ENCODE assay signal across 8 cellular contexts in the genomic region with DNA sequence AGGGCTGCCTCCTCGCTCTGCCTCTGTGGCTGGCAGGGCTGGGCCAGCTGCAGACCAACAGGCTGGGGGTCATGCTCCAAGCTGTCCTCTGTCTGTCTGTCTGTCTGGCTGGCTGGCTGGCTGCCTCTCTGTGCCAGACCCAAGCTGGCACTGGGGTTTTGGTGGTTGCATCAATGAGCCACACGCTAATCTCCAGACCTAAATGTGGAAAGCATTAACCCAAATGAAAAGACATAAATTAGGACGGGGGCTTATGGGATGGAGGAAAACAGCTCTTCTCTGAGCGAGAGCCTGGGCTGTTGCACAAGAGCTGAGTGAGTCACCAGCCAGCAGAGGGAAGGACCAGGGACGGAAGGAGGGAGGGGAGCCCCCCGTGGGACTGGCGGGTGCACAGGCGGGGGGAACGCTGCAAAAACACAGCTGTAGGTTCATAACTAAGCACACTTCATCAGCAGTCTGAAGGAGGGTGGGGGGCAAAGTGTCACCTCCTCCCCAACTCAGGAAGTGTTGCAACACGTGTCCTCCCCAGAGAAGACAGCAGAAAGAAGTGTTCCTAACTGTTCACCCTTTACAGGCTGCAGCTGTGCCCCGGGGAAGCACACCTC.
DNase-seq lines count a peak whose midpoint lies in the region; ATAC-seq and TF ChIP-seq lines count a peak whose summit lies in the region.

No MANE protein-coding gene starts in this region.

- peak overlapping the region; percentile 81 to 96 (median 89) for H3K27ac Mint-ChIP-seq in CD4-positive, alpha-beta memory T cell

- intact Hi-C loops in CD4-positive, alpha-beta memory T cell (cut with micrococcal nuclease) = no loop called here

- H3K9me3 Mint-ChIP-seq in CD4-positive, alpha-beta memory T cell = peaks cover 0 to 2% (median 0%) of the 10 kb centered on the region in 8 donors

- in situ Hi-C loops in SK-MEL-5 (cut with HindIII; ENCODE audit: low pct_unique_long_range_greater_than_20kb, low sequenced_read_pairs) = no loop called here

- peak overlapping the region in 2 of 3 donors; percentile 25 to 38 for H3K9ac ChIP-seq in skeletal muscle tissue (ENCODE audit: low read depth in 1 of 3, low read length in 3 of 3)

- CTCF ChIA-PET in CD4-positive, alpha-beta memory T cell (lab: Charles Lee; ENCODE audit: partially characterized antibody) = no interaction called here

- H4K20me1 ChIP-seq in hepatocyte (ENCODE audit: insufficient read depth, poor library complexity, severe bottlenecking) = no peaks in the 10 kb centered on the region

- H3K36me3 ChIP-seq in CD4-positive, alpha-beta memory T cell (ENCODE audit: insufficient read depth, low read length) = no peaks in the 10 kb centered on the region
- H3K36me3 ChIP-seq in hepatocyte (replicated peaks; ENCODE audit: insufficient read depth, low read depth) = no peaks in the 10 kb centered on the region
- H3K36me3 ChIP-seq in skeletal muscle tissue (ENCODE audit: control insufficient read depth in 3 of 3, insufficient read depth in 3 of 3, low read length in 3 of 3) = no peaks in the 10 kb centered on the region

- H3K79me2 ChIP-seq in hepatocyte = peaks cover 28% of the 10 kb centered on the region

- no peaks in the 10 kb centered on the region for H3K27me3 ChIP-seq in CD4-positive, alpha-beta memory T cell (ENCODE audit: insufficient read depth, low read length)
- no peaks in the 10 kb centered on the region for H3K27me3 ChIP-seq in hepatocyte
- H3K27me3 ChIP-seq in skeletal muscle tissue (ENCODE audit: control insufficient read depth in 3 of 3, insufficient read depth in 3 of 3, low read length in 3 of 3) = peaks cover 0 to 10% (median 10%) of the 10 kb centered on the region in 3 donors

- peak; percentile 57 to 85 (median 64) for DNase-seq in CD4-positive, alpha-beta memory T cell
- peak; percentile 45 for DNase-seq in SK-MEL-5 (ENCODE audit: low read depth, low spot score)
- peak; percentile 100 for DNase-seq in amniotic epithelial cell (ENCODE audit: low read depth)
- peak; percentile 91 for DNase-seq in hepatocyte (ENCODE audit: low spot score)
- DNase-seq in GM10266 (ENCODE audit: extremely low spot score) = no peak

- H3K4me3 ChIP-seq in CD4-positive, alpha-beta memory T cell (ENCODE audit: low read length in 2 of 2) = no peak overlapping the region
- H3K4me3 ChIP-seq in hepatocyte (no peak overlapping the region), skeletal muscle tissue (ENCODE audit: low read length in 3 of 3) (peak overlapping the region in 2 of 3 donors; percentile 14 to 22)

- ATAC-seq in HG02759 (IDR thresholded peaks at IDR 0.05; ENCODE audit: unreplicated experiment) (peak; percentile 61), GM18873 (IDR thresholded peaks at IDR 0.05; ENCODE audit: low FRiP score, unreplicated experiment) (no peak)

- H3K9me2 ChIP-seq in hepatocyte (replicated peaks; ENCODE audit: insufficient read depth) = no peaks in the 10 kb centered on the region

- TF ChIP-seq CTCF in hepatocyte (IDR thresholded peaks at IDR 0.05; ENCODE audit: poor library complexity) (no peak), GM10266 (IDR thresholded peaks at IDR 0.05; ENCODE audit: control insufficient read depth, insufficient read depth, low read depth, missing control alignments) (no peak)

- H3K4me3 Mint-ChIP-seq in CD4-positive, alpha-beta memory T cell = peak overlapping the region in 7 of 8 donors; percentile 43 to 78 (median 68)

- peak overlapping the region; percentile 58 for H3K4me2 ChIP-seq in hepatocyte

- H3K4me1 ChIP-seq in CD4-positive, alpha-beta memory T cell (ENCODE audit: insufficient read depth, low read length) = peaks cover 40% of the 10 kb centered on the region
- H3K4me1 ChIP-seq in hepatocyte (ENCODE audit: insufficient read depth) (peaks cover 42% of the 10 kb centered on the region), skeletal muscle tissue (ENCODE audit: control insufficient read depth in 3 of 3, insufficient read depth in 3 of 3, low read length in 3 of 3) (peaks cover 16 to 30% (median 27%) of the 10 kb centered on the region in 3 donors)

- peak overlapping the region; percentile 61 for H3K27ac ChIP-seq in CD4-positive, alpha-beta memory T cell (ENCODE audit: low read depth, low read length)
- H3K27ac ChIP-seq in hepatocyte (peak overlapping the region; percentile 95), skeletal muscle tissue (ENCODE audit: low read depth, low read length) (peak overlapping the region; percentile 90)

- POLR2A ChIA-PET in CD4-positive, alpha-beta memory T cell (lab: Charles Lee; ENCODE audit: partially characterized antibody) = interaction anchor here (1.6 kb wide), 1 partner anchor 112 kb away, joined by 5 read pairs; no protein-coding TSS in a partner anchor

- no peaks in the 10 kb centered on the region for H3K9me3 ChIP-seq in CD4-positive, alpha-beta memory T cell (ENCODE audit: control insufficient read depth in 1 of 2, low read length in 2 of 2)
- H3K9me3 ChIP-seq in hepatocyte (ENCODE audit: low read depth) (no peaks in the 10 kb centered on the region), skeletal muscle tissue (ENCODE audit: control insufficient read depth in 3 of 3, low read length in 3 of 3) (no peaks in the 10 kb centered on the region)

- H3K4me1 Mint-ChIP-seq in CD4-positive, alpha-beta memory T cell = peaks cover 18 to 70% (median 49%) of the 10 kb centered on the region in 4 donors

- peaks cover 6 to 7% of the 10 kb centered on the region in 2 donors for H3K27me3 Mint-ChIP-seq in CD4-positive, alpha-beta memory T cell

- no peaks in the 10 kb centered on the region for H3K36me3 Mint-ChIP-seq in CD4-positive, alpha-beta memory T cell

- no peak overlapping the region for H2AFZ ChIP-seq in hepatocyte

- 17% methylated on average over 11 of the region's 11 CpGs for WGBS in hepatocyte (ENCODE audit: low lambda C conversion rate, missing lambda C conversion rate)

Comparison
In these comparisons a context has a peak if more than half of its experiments do, and no peak if none do; other contexts are left out.
1. H3K4me3 ChIP-seq: peak in skeletal muscle tissue (2 of 3); none in CD4-positive, alpha-beta memory T cell (0 of 2) and hepatocyte (single experiment).
2. Peak in every context shown above with its lines, with median percentiles within 50 percentile points of each other: H3K27ac ChIP-seq.